In genomic region chr12:30296486-30296885, GRCh38 we compare ENCODE assay signal across 16 cellular contexts.
DNase-seq lines count a peak whose midpoint lies in the region; TF ChIP-seq lines count a peak whose summit lies in the region.
"Had no signal": no experiment of that assay in that cellular context is flagged by ENCODE, and none has a peak within 500 bp of the region (broad histone marks: within the 10 kb centered on the region; RNA-seq: fewer than 3 reads in every experiment).

No MANE protein-coding gene starts in this region.

- H3K36me3 ChIP-seq in BE2C (no peaks in the 10 kb centered on the region), SJCRH30 (no peaks in the 10 kb centered on the region)

- DNase-seq in BE2C, result peak; percentile 21
- DNase-seq in LHCN-M2 (ENCODE audit: low read depth), result peak; percentile 34
- DNase-seq in SJCRH30, result peak; percentile 75 to 89
- DNase-seq in nephron progenitor cell, result peak; percentile 9
- no peak for DNase-seq in mesenteric fat pad (ENCODE audit: low spot score)
- DNase-seq in stimulated activated CD4-positive, alpha-beta T cell treated with anti-CD3 and anti-CD28 coated beads, Interleukin-12 subunit alpha, Interleukin-12 subunit beta, amount 100 ng/mL, for 4 hours, result no peak
- no peak for DNase-seq in T1000 (lab: John Stamatoyannopoulos, UW)
- DNase-seq: NCI-H1105 treated with DMSO at 0.1 percent for 48 hours, NCI-H187 treated with DMSO at 0.1 percent for 48 hours, NCI-H446 treated with DMSO at 0.1 percent for 48 hours, NCI-H774, PC-3, RPMI8226, SIG-M5 had no signal

- peaks cover 14% of the 10 kb centered on the region for H3K9me3 Mint-ChIP-seq in nephron progenitor cell

- H3K27ac ChIP-seq in SJCRH30, result peak overlapping the region; percentile 51
- H3K27ac ChIP-seq: C4-2B had no signal

- H3K4me3 Mint-ChIP-seq in nephron progenitor cell, result no peak overlapping the region

- no peaks in the 10 kb centered on the region for H3K36me3 Mint-ChIP-seq in nephron progenitor cell (ENCODE audit: low read depth)

- H3K27me3 Mint-ChIP-seq in nephron progenitor cell (ENCODE audit: low read depth, poor library complexity), result peaks cover 5% of the 10 kb centered on the region

- H3K27me3 ChIP-seq in BE2C, result no peaks in the 10 kb centered on the region
- no peaks in the 10 kb centered on the region for H3K27me3 ChIP-seq in SJCRH30

- no peaks in the 10 kb centered on the region for H3K9me3 ChIP-seq in BE2C
- H3K9me3 ChIP-seq in SJCRH30 (replicated peaks), result 0 out of 2 replicates have a peak, but pooled peaks cover 3% of the 10 kb centered on the region

- no peak overlapping the region for H3K4me3 ChIP-seq in BE2C (ENCODE audit: low read depth, low read length)
- peak overlapping the region; percentile 13 for H3K4me3 ChIP-seq in SJCRH30
- H3K4me3 ChIP-seq: K562 had no signal

- H3K27ac Mint-ChIP-seq in nephron progenitor cell, result peak overlapping the region; percentile 3

- H3K4me1 Mint-ChIP-seq in nephron progenitor cell, result peaks cover 16% of the 10 kb centered on the region

- H3K4me1 ChIP-seq in BE2C, result no peaks in the 10 kb centered on the region
- peaks cover 8% of the 10 kb centered on the region for H3K4me1 ChIP-seq in SJCRH30

- TF ChIP-seq CTCF in BE2C (IDR thresholded peaks at IDR 0.05; ENCODE audit: low read depth, low read length), result no peak; the same call in 1 of the 2 replicates
- no peak for TF ChIP-seq CTCF in nephron progenitor cell (IDR thresholded peaks at IDR 0.05)

Comparison
In these comparisons a context has a peak if more than half of its experiments do, and no peak if none do; other contexts are left out.
1. DNase-seq: peak in BE2C (single experiment), LHCN-M2 (single experiment), SJCRH30 (2 of 2) and nephron progenitor cell (single experiment); none in mesenteric fat pad (single experiment), stimulated activated CD4-positive, alpha-beta T cell treated with anti-CD3 and anti-CD28 coated beads, Interleukin-12 subunit alpha, Interleukin-12 subunit beta, amount 100 ng/mL, for 4 hours (single experiment) and T1000 (single experiment).